ENCODE assay signal across 9 cellular contexts in the genomic region with DNA sequence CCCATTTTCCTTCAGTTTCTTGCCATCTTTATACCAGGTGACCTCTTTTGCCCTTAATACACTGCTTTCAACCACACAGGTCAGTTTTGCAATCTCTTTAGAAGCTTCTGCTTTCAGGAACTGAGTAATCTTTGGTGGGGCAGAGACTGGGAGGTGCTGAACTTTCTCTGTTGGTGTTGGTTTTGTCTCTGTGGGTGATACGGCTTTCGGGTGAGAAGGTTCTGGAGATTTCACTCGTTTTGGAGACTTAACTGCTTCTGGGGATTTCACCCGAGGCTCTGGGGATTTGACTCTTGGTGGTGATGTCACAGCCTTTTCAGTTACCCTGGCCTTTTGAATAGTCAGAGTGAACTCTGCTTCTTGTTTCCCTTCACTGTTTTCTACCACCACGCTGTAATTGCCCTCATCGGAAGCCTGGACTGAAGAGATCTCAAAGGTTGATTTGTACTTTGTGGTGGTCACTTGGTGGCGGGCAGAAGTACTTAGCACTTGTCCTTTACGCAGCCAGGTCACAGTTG. TPM values are rescaled to one million over a fixed set of nuclear protein-coding genes. Genes with fewer than 3 reads are reported as not detected.
DNase-seq lines count a peak whose midpoint lies in the region; ATAC-seq lines count a peak whose summit lies in the region.
"Had no signal": no experiment of that assay in that cellular context is flagged by ENCODE, and none has a peak within 500 bp of the region (broad histone marks: within the 10 kb centered on the region; RNA-seq: fewer than 3 reads in every experiment).

No MANE protein-coding gene starts in this region.

- no peaks in the 10 kb centered on the region for H3K9me3 ChIP-seq in CD4-positive, alpha-beta memory T cell (ENCODE audit: control insufficient read depth in 1 of 2, low read length in 2 of 2)

- no peak overlapping the region for H3K4me3 Mint-ChIP-seq in activated naive CD4-positive, alpha-beta T cell treated with anti-CD3 and anti-CD28 coated beads for 36 hours
- H3K4me3 Mint-ChIP-seq in stimulated activated effector memory CD8-positive, alpha-beta T cell treated with anti-CD3 and anti-CD28 coated beads, Interleukin-12 subunit alpha, Interleukin-12 subunit beta, amount 100 ng/mL, for 72 hours: peak overlapping the region; percentile 17
- H3K4me3 Mint-ChIP-seq in CD4-positive, alpha-beta memory T cell: peak overlapping the region in 1 of 8 donors; percentile 20

- peaks cover 6% of the 10 kb centered on the region for H3K4me1 ChIP-seq in CD4-positive, alpha-beta memory T cell (ENCODE audit: insufficient read depth, low read length)

- peaks cover 65% of the 10 kb centered on the region for H3K36me3 Mint-ChIP-seq in activated naive CD4-positive, alpha-beta T cell treated with anti-CD3 and anti-CD28 coated beads for 36 hours (ENCODE audit: low read depth)
- H3K36me3 Mint-ChIP-seq in stimulated activated effector memory CD8-positive, alpha-beta T cell treated with anti-CD3 and anti-CD28 coated beads, Interleukin-12 subunit alpha, Interleukin-12 subunit beta, amount 100 ng/mL, for 72 hours: peaks cover 36% of the 10 kb centered on the region
- H3K36me3 Mint-ChIP-seq in CD4-positive, alpha-beta memory T cell: peaks cover 51 to 68% of the 10 kb centered on the region in 2 donors

- H3K4me1 Mint-ChIP-seq in activated naive CD4-positive, alpha-beta T cell treated with anti-CD3 and anti-CD28 coated beads for 36 hours (ENCODE audit: low read depth): peaks cover 46% of the 10 kb centered on the region
- peaks cover 33% of the 10 kb centered on the region for H3K4me1 Mint-ChIP-seq in stimulated activated effector memory CD8-positive, alpha-beta T cell treated with anti-CD3 and anti-CD28 coated beads, Interleukin-12 subunit alpha, Interleukin-12 subunit beta, amount 100 ng/mL, for 72 hours
- peaks cover 17 to 41% (median 24%) of the 10 kb centered on the region in 4 donors for H3K4me1 Mint-ChIP-seq in CD4-positive, alpha-beta memory T cell

- peaks cover 37% of the 10 kb centered on the region for H3K36me3 ChIP-seq in CD4-positive, alpha-beta memory T cell (ENCODE audit: insufficient read depth, low read length)

- H3K27me3 ChIP-seq in CD4-positive, alpha-beta memory T cell (ENCODE audit: insufficient read depth, low read length): no peaks in the 10 kb centered on the region
- H3K27me3 ChIP-seq: BLaER1 treated with 17β-estradiol and CSF1 and Interleukin-3, amounts not matched to agents 10 nM and 100 nM had no signal

- DNase-seq in activated naive CD4-positive, alpha-beta T cell treated with anti-CD3 and anti-CD28 coated beads for 36 hours: peak; percentile 66
- no peak for DNase-seq in activated naive CD4-positive, alpha-beta T cell (lab: John Stamatoyannopoulos, UW)
- DNase-seq in activated CD4-positive, alpha-beta T cell treated with anti-CD3 and anti-CD28 coated beads, Interleukin-2, amount 50 U/mL, for 48 hours: peak; percentile 34 to 62
- peak in 1 of 2 donors; percentile 70 for DNase-seq in stimulated activated effector memory CD8-positive, alpha-beta T cell treated with anti-CD3 and anti-CD28 coated beads, Interleukin-12 subunit alpha, Interleukin-12 subunit beta, amount 100 ng/mL, for 72 hours (ENCODE audit: low spot score in 2 of 2)
- DNase-seq in nucleus accumbens (lab: John Stamatoyannopoulos, UW): no peak
- DNase-seq in CD4-positive, alpha-beta memory T cell: no peak
- DNase-seq in GOT3 (lab: John Stamatoyannopoulos, UW): no peak

- H3K27ac ChIP-seq in CD4-positive, alpha-beta memory T cell (ENCODE audit: low read depth, low read length): no peak overlapping the region

- POLR2A ChIA-PET in CD4-positive, alpha-beta memory T cell (lab: Charles Lee; ENCODE audit: partially characterized antibody): no interaction called here

- peak overlapping the region; percentile 15 for H3K27ac Mint-ChIP-seq in activated naive CD4-positive, alpha-beta T cell treated with anti-CD3 and anti-CD28 coated beads for 36 hours
- H3K27ac Mint-ChIP-seq in stimulated activated effector memory CD8-positive, alpha-beta T cell treated with anti-CD3 and anti-CD28 coated beads, Interleukin-12 subunit alpha, Interleukin-12 subunit beta, amount 100 ng/mL, for 72 hours: no peak overlapping the region
- peak overlapping the region in 3 of 7 donors; percentile 43 to 80 (median 58) for H3K27ac Mint-ChIP-seq in CD4-positive, alpha-beta memory T cell

- no peaks in the 10 kb centered on the region for H3K9me3 Mint-ChIP-seq in activated naive CD4-positive, alpha-beta T cell treated with anti-CD3 and anti-CD28 coated beads for 36 hours
- H3K9me3 Mint-ChIP-seq in stimulated activated effector memory CD8-positive, alpha-beta T cell treated with anti-CD3 and anti-CD28 coated beads, Interleukin-12 subunit alpha, Interleukin-12 subunit beta, amount 100 ng/mL, for 72 hours: no peaks in the 10 kb centered on the region
- H3K9me3 Mint-ChIP-seq in CD4-positive, alpha-beta memory T cell: peaks cover 0 to 2% (median 0%) of the 10 kb centered on the region in 8 donors

- intact Hi-C loops in activated naive CD4-positive, alpha-beta T cell treated with anti-CD3 and anti-CD28 coated beads for 36 hours (cut with micrococcal nuclease): loop anchor here (1.0 to 2.0 kb wide), 4 partner anchors 9 to 79 kb away; partner anchors contain the start of genes FKBP7, PJVK and PRKRA
- intact Hi-C loops in CD4-positive, alpha-beta memory T cell (cut with micrococcal nuclease): no loop called here

- no peak overlapping the region for H3K4me3 ChIP-seq in CD4-positive, alpha-beta memory T cell (ENCODE audit: low read length in 2 of 2)
- H3K4me3 ChIP-seq: BLaER1 treated with 17β-estradiol and CSF1 and Interleukin-3, amounts not matched to agents 10 nM and 100 nM had no signal

- CTCF ChIA-PET in activated naive CD4-positive, alpha-beta T cell treated with anti-CD3 and anti-CD28 coated beads for 36 hours (lab: Charles Lee): interaction anchor here (0.7 kb wide), 1 partner anchor 56 kb away, joined by 3 read pairs; no protein-coding TSS in a partner anchor
- CTCF ChIA-PET in CD4-positive, alpha-beta memory T cell (lab: Charles Lee; ENCODE audit: partially characterized antibody): no interaction called here

- ATAC-seq in HG03060 (IDR thresholded peaks at IDR 0.05; ENCODE audit: low read depth, unreplicated experiment): peak; percentile 95
- ATAC-seq in stimulated activated effector memory CD8-positive, alpha-beta T cell treated with anti-CD3 and anti-CD28 coated beads, Interleukin-12 subunit alpha, Interleukin-12 subunit beta, amount 100 ng/mL, for 72 hours: peak; percentile 97

- H3K27me3 Mint-ChIP-seq in activated naive CD4-positive, alpha-beta T cell treated with anti-CD3 and anti-CD28 coated beads for 36 hours (ENCODE audit: low read depth): no peaks in the 10 kb centered on the region
- H3K27me3 Mint-ChIP-seq in CD4-positive, alpha-beta memory T cell: no peaks in the 10 kb centered on the region

RNA-seq across cellular contexts. Expression of gene PLEKHA3, which starts 50.4 kb away (rescaled TPM):
- total RNA-seq in activated naive CD4-positive, alpha-beta T cell treated with anti-CD3 and anti-CD28 coated beads for 36 hours: 10 to 100 TPM; 19.4 to 19.8 TPM
- 10 to 100 TPM; 30.1 to 31.9 TPM for total RNA-seq in CD4-positive, alpha-beta memory T cell
- 10 to 100 TPM; 28.8 to 35.8 TPM for polyA plus RNA-seq in CD4-positive, alpha-beta memory T cell

RNA-seq across cellular contexts. Expression of gene FKBP7, which starts 52.3 kb away (rescaled TPM):
- 1 to 10 TPM; 2.2 to 3.1 TPM for total RNA-seq in activated naive CD4-positive, alpha-beta T cell treated with anti-CD3 and anti-CD28 coated beads for 36 hours
- under 1 TPM; 0.79 to 0.80 TPM for total RNA-seq in CD4-positive, alpha-beta memory T cell
- 1 to 10 TPM; 2.1 to 2.2 TPM for polyA plus RNA-seq in CD4-positive, alpha-beta memory T cell

Comparison
In these comparisons a context has a peak if more than half of its experiments do, and no peak if none do; other contexts are left out.
1. DNase-seq: peak in activated naive CD4-positive, alpha-beta T cell treated with anti-CD3 and anti-CD28 coated beads for 36 hours (single experiment) and activated CD4-positive, alpha-beta T cell treated with anti-CD3 and anti-CD28 coated beads, Interleukin-2, amount 50 U/mL, for 48 hours (2 of 2); none in activated naive CD4-positive, alpha-beta T cell (0 of 4), nucleus accumbens (0 of 56), CD4-positive, alpha-beta memory T cell (0 of 5) and GOT3 (single experiment).